ENCODE assay signal across 22 cellular contexts in genomic region chr20:57613481-57613921, GRCh38. TPM values are rescaled to one million over a fixed set of nuclear protein-coding genes. Genes with fewer than 3 reads are reported as not detected.
DNase-seq lines count a peak whose midpoint lies in the region; ATAC-seq and TF ChIP-seq lines count a peak whose summit lies in the region.
"Had no signal": no experiment of that assay in that cellular context is flagged by ENCODE, and none has a peak within 500 bp of the region (broad histone marks: within the 10 kb centered on the region; RNA-seq: fewer than 3 reads in every experiment).

No MANE protein-coding gene starts in this region.

- no peak overlapping the region for H3K9ac ChIP-seq in BLaER1

- POLR2A ChIA-PET in HEK293 (lab: Yijun Ruan, JAX), result no interaction called here

- DNase-seq in activated CD8-positive, alpha-beta memory T cell treated with anti-CD3 and anti-CD28 coated beads, Interleukin-2, amount 50 U/mL, for 48 hours, result peak; percentile 30
- peak; percentile 18 for DNase-seq in lower lobe of right lung
- DNase-seq in cerebellar cortex (ENCODE audit: low spot score), result no peak
- no peak for DNase-seq in dedifferentiated amniotic fluid mesenchymal stem cell (ENCODE audit: extremely low spot score)
- DNase-seq: CD4-positive, alpha-beta T cell; COR-L47; DMS79; H9; MV-4-11; NCI-H1694; NCI-H2081 treated with DMSO at 0.1 percent for 48 hours; NCI-H2171 treated with DMSO at 0.1 percent for 48 hours; NCI-H526 had no signal

- H3K4me2 ChIP-seq in BLaER1, result peak overlapping the region; percentile 56
- H3K4me2 ChIP-seq: A549 had no signal

- ATAC-seq in lower lobe of right lung (no peak), GM21360 (IDR thresholded peaks at IDR 0.05; ENCODE audit: unreplicated experiment) (no peak), HG03571 (IDR thresholded peaks at IDR 0.05; ENCODE audit: unreplicated experiment) (no peak)
- ATAC-seq: A549, Right ventricle myocardium inferior had no signal

- H3K36me3 ChIP-seq in BLaER1, result no peaks in the 10 kb centered on the region
- no peaks in the 10 kb centered on the region for H3K36me3 ChIP-seq in HEK293 (ENCODE audit: control insufficient read depth in 2 of 2, insufficient read depth in 1 of 2, low read length in 2 of 2)
- H3K36me3 ChIP-seq in lower lobe of right lung, result no peaks in the 10 kb centered on the region
- H3K36me3 ChIP-seq: BE2C, Peyer's patch had no signal

- H3K4me1 ChIP-seq in BLaER1 (peaks cover 64% of the 10 kb centered on the region), HEK293 (ENCODE audit: control insufficient read depth, insufficient read depth, low read length) (no peaks in the 10 kb centered on the region), lower lobe of right lung (peaks cover 4% of the 10 kb centered on the region)
- H3K4me1 ChIP-seq: BE2C had no signal

- H3K27ac ChIP-seq in BLaER1 (no peak overlapping the region), HEK293 (ENCODE audit: extremely low read depth, low read depth, low read length) (no peak overlapping the region), lower lobe of right lung (no peak overlapping the region)
- H3K27ac ChIP-seq: A549, Peyer's patch had no signal

- H3K27me3 ChIP-seq in BLaER1, result peaks cover 9% of the 10 kb centered on the region
- peaks cover 8% of the 10 kb centered on the region for H3K27me3 ChIP-seq in lower lobe of right lung (ENCODE audit: low read depth)
- H3K27me3 ChIP-seq: Peyer's patch had no signal

- intact Hi-C loops in lower lobe of right lung (cut with DNase I), result no loop called here

- CTCF ChIA-PET in HEK293 (lab: Yijun Ruan, JAX), result interaction anchor here (1.5 kb wide), 1 partner anchor 474 kb away, joined by 3 read pairs; no protein-coding TSS in a partner anchor

- peaks cover 6% of the 10 kb centered on the region; the same call in 1 of the 2 replicates for H4K20me1 ChIP-seq in BLaER1

- H3K9me3 ChIP-seq in BLaER1 (no peaks in the 10 kb centered on the region), HEK293 (ENCODE audit: control insufficient read depth, insufficient read depth, low read depth, low read length) (no peaks in the 10 kb centered on the region), lower lobe of right lung (no peaks in the 10 kb centered on the region)
- H3K9me3 ChIP-seq: A549, BE2C, Peyer's patch had no signal

- TF ChIP-seq CTCF in HEK293 (tag by site-specific recombination; IDR thresholded peaks at IDR 0.05) (no peak), lower lobe of right lung (IDR thresholded peaks at IDR 0.05) (no peak)

- H3K4me3 ChIP-seq in BLaER1 (no peak overlapping the region), HEK293 (ENCODE audit: low read depth, low read length) (no peak overlapping the region), lower lobe of right lung (no peak overlapping the region)
- H3K4me3 ChIP-seq: A549, Peyer's patch had no signal

TF ChIP-seq in HEK293, 187 proteins besides CTCF, POLR2A, EP300 and RAD21:
- TF ChIP-seq HOXC10 (CRISPR knock-in tag; IDR thresholded peaks at IDR 0.05) (no peak), TSHZ1 (tag by site-specific recombination; IDR thresholded peaks at IDR 0.05; ENCODE audit: borderline replicate concordance) (no peak), ZNF404 (tag by site-specific recombination; IDR thresholded peaks at IDR 0.05) (no peak), ZNF335 (tag by site-specific recombination; conservative IDR thresholded peaks at IDR 0.05) (no peak), ZIC2 (tag by site-specific recombination; IDR thresholded peaks at IDR 0.05) (peak; percentile 45; the same call in 1 of the 2 replicates), ZNF645 (tag by site-specific recombination; IDR thresholded peaks at IDR 0.05) (no peak), MZF1 (tag by site-specific recombination; IDR thresholded peaks at IDR 0.05; ENCODE audit: borderline replicate concordance) (no peak)
TF ChIP-seq in HEK293: peak in this region for 1.

RNA-seq across cellular contexts. Expression of gene ZBP1, which starts 6.7 kb away (rescaled TPM):
- total RNA-seq in lower lobe of right lung, result 5.8 TPM
- total RNA-seq: H9 had no signal

RNA-seq across cellular contexts. Expression of gene PCK1, which starts 52.6 kb away (rescaled TPM):
- total RNA-seq in lower lobe of right lung, result not detected
- total RNA-seq: CD4-positive, alpha-beta T cell; H9; M059J had no signal

Comparison
In these comparisons a context has a peak if more than half of its experiments do, and no peak if none do; other contexts are left out.
1. DNase-seq: peak in activated CD8-positive, alpha-beta memory T cell treated with anti-CD3 and anti-CD28 coated beads, Interleukin-2, amount 50 U/mL, for 48 hours (single experiment) and lower lobe of right lung (single experiment); none in cerebellar cortex (single experiment) and dedifferentiated amniotic fluid mesenchymal stem cell (single experiment).